ENCODE assay signal across 8 cellular contexts in the genomic region with DNA sequence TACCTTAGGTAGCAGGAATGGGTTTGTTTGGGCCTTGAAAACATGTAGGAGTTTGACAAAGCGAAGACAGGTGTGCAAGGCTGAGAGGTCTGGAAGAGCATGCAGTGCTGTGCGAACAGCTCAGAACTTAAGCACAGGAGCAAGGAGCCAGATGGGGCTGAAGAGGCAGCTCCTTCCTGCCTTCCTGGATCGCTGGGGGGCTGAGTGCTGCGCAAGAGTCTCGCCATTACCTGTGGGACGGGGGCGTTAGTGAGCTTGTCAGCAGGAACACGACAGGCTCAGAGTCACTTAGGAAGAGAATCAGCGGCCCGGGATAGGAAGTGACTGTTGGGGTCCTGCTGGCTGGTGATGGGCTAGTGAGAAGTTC. TPM values are rescaled to one million over a fixed set of nuclear protein-coding genes. Genes with fewer than 3 reads are reported as not detected.
DNase-seq lines count a peak whose midpoint lies in the region; ATAC-seq and TF ChIP-seq lines count a peak whose summit lies in the region.

No MANE protein-coding gene starts in this region.

- H3K4me2 ChIP-seq in mammary epithelial cell (ENCODE audit: insufficient read depth, low read depth, low read length), result peak overlapping the region; percentile 83

- peaks cover 13% of the 10 kb centered on the region for H3K4me1 ChIP-seq in mammary epithelial cell (ENCODE audit: insufficient read depth, low read length)
- peaks cover 0 to 4% of the 10 kb centered on the region in 2 donors for H3K4me1 ChIP-seq in lung (ENCODE audit: control insufficient read depth in 2 of 2, insufficient read depth in 2 of 2, low read length in 2 of 2)
- peaks cover 18 to 30% (median 22%) of the 10 kb centered on the region in 4 donors for H3K4me1 ChIP-seq in upper lobe of left lung

- in situ Hi-C loops in mammary epithelial cell (cut with MboI; ENCODE audit: low sequenced_read_pairs in 2 of 2), result loop anchor here in 1 of 2 donors (25.0 kb wide), 1 partner anchor 611 kb away; no protein-coding TSS in a partner anchor

- no peak for TF ChIP-seq POLR2A in upper lobe of left lung (IDR thresholded peaks at IDR 0.05)

- peak overlapping the region; percentile 90 for H2AFZ ChIP-seq in mammary epithelial cell (ENCODE audit: low read depth, low read length)

- BruUV-seq in mammary epithelial cell (replicated peaks; lab: Mats Ljungman, UMichigan), result no TSS peak

- WGBS in mammary epithelial cell (ENCODE audit: low coverage, missing lambda C conversion rate), result 26% methylated on average over 6 of the region's 10 CpGs
- 12 to 14% methylated on average over 10 of the region's 10 CpGs for WGBS in lung, 2 donors
- 9 to 13% methylated on average over 10 of the region's 10 CpGs for WGBS in upper lobe of left lung, 2 donors

- ATAC-seq in GM19043 (IDR thresholded peaks at IDR 0.05; ENCODE audit: low read depth, unreplicated experiment), result peak; percentile 20
- peak; percentile 7 for ATAC-seq in lung (ENCODE audit: insufficient read depth, low FRiP score)
- ATAC-seq in upper lobe of left lung (ENCODE audit: low FRiP score in 2 of 2), result no peak
- no peak for ATAC-seq in GM18519 (IDR thresholded peaks at IDR 0.05; ENCODE audit: low FRiP score, unreplicated experiment)
- no peak for ATAC-seq in GM18907 (IDR thresholded peaks at IDR 0.05; ENCODE audit: unreplicated experiment)
- no peak for ATAC-seq in HG03039 (IDR thresholded peaks at IDR 0.05; ENCODE audit: unreplicated experiment)

- H3K79me2 ChIP-seq in mammary epithelial cell (ENCODE audit: insufficient read depth, low read length), result peaks cover 38% of the 10 kb centered on the region

- H3K36me3 ChIP-seq in KOPT-K1 (ENCODE audit: insufficient read depth, low read length) (peaks cover 12% of the 10 kb centered on the region; the same call in 1 of the 2 replicates), mammary epithelial cell (ENCODE audit: insufficient read depth, low read length) (no peaks in the 10 kb centered on the region), lung (ENCODE audit: control insufficient read depth in 2 of 2, insufficient read depth in 2 of 2, low read length in 2 of 2) (no peaks in the 10 kb centered on the region), upper lobe of left lung (no peaks in the 10 kb centered on the region)

- no peaks in the 10 kb centered on the region for H4K20me1 ChIP-seq in mammary epithelial cell (ENCODE audit: insufficient read depth, low read length)

- H3K9me3 ChIP-seq in KOPT-K1 (ENCODE audit: insufficient read depth, low read length, poor library complexity, severe bottlenecking), result no peaks in the 10 kb centered on the region
- no peaks in the 10 kb centered on the region for H3K9me3 ChIP-seq in mammary epithelial cell (replicated peaks; ENCODE audit: insufficient read depth, low read length)
- H3K9me3 ChIP-seq in lung (ENCODE audit: control insufficient read depth in 2 of 2, insufficient read depth in 1 of 2, low read length in 1 of 2), result no peaks in the 10 kb centered on the region
- no peaks in the 10 kb centered on the region for H3K9me3 ChIP-seq in upper lobe of left lung

- CTCF ChIA-PET in mammary epithelial cell (lab: Charles Lee; ENCODE audit: low non-redundant PET), result interaction anchor here (0.8 kb wide), 1 partner anchor 447 kb away, joined by 4 read pairs; no protein-coding TSS in a partner anchor

- H3K9ac ChIP-seq in mammary epithelial cell (ENCODE audit: insufficient read depth, low read length), result peak overlapping the region; percentile 60

- TF ChIP-seq CTCF in mammary epithelial cell (conservative IDR thresholded peaks at IDR 0.05 in 1 of 2, IDR thresholded peaks at IDR 0.05 in 1 of 2; ENCODE audit: extremely low read depth in 1 of 2, insufficient read depth in 1 of 2, low read depth in 1 of 2, low read length in 2 of 2), result no peak
- no peak for TF ChIP-seq CTCF in lung (IDR thresholded peaks at IDR 0.05; ENCODE audit: control extremely low read depth, extremely low read depth)
- TF ChIP-seq CTCF in upper lobe of left lung (IDR thresholded peaks at IDR 0.05), result peak in 1 of 6 experiments; percentile 3

- no peak for TF ChIP-seq EP300 in upper lobe of left lung (IDR thresholded peaks at IDR 0.05)

- DNase-seq in mammary epithelial cell, result no peak
- DNase-seq in lung (ENCODE audit: low spot score), result no peak
- no peak for DNase-seq in upper lobe of left lung

- intact Hi-C loops in mammary epithelial cell (cut with micrococcal nuclease), result loop anchor here (5.0 kb wide), 2 partner anchors 346 to 621 kb away; a partner anchor contains a TSS

- dilution Hi-C loops in mammary epithelial cell (cut with HindIII; ENCODE audit: low sequenced_read_pairs), result no loop called here

- H3K27me3 ChIP-seq in mammary epithelial cell (ENCODE audit: insufficient read depth, low read length) (no peaks in the 10 kb centered on the region), lung (ENCODE audit: control insufficient read depth, insufficient read depth) (no peaks in the 10 kb centered on the region), upper lobe of left lung (no peaks in the 10 kb centered on the region)

- H3K27ac ChIP-seq in KOPT-K1 (ENCODE audit: low read depth, low read length, poor library complexity, severe bottlenecking), result peak overlapping the region; percentile 69
- peak overlapping the region; percentile 69 for H3K27ac ChIP-seq in mammary epithelial cell (ENCODE audit: insufficient read depth, low read depth, low read length)
- peak overlapping the region; percentile 76 to 93 for H3K27ac ChIP-seq in lung (ENCODE audit: low read depth in 1 of 2, low read length in 1 of 2)
- peak overlapping the region; percentile 77 to 89 (median 85) for H3K27ac ChIP-seq in upper lobe of left lung

- H3K4me3 ChIP-seq in mammary epithelial cell (replicated peaks in 1 of 3; ENCODE audit: insufficient read depth in 1 of 3, low read depth in 2 of 3, low read length in 3 of 3), result peak overlapping the region; percentile 73 to 90 (median 84)
- H3K4me3 ChIP-seq in lung, result peak overlapping the region; percentile 88
- peak overlapping the region; percentile 25 to 100 (median 88) for H3K4me3 ChIP-seq in upper lobe of left lung

RNA-seq across cellular contexts. Expression of a gene that starts 0.5 kb away (rescaled TPM):
- total RNA-seq in mammary epithelial cell (10 to 100 TPM in 1 of 2 donors, 1 to 10 TPM in 1; 4.3 to 10.1 TPM), lung (1 to 10 TPM; 3.5 to 9.9 TPM), upper lobe of left lung (1 to 10 TPM; 3.1 to 9.4 (median 8.1) TPM)
- polyA plus RNA-seq in mammary epithelial cell (8.7 TPM), lung (1 to 10 TPM; 7.3 to 8.2 TPM)
- 0.47 TPM for polyA minus RNA-seq in mammary epithelial cell

RNA-seq across cellular contexts. Expression of a gene that starts 9.2 kb away (rescaled TPM):
- total RNA-seq in mammary epithelial cell, result 10 to 100 TPM; 12.2 to 14.3 TPM
- polyA plus RNA-seq in mammary epithelial cell, result 14.1 TPM
- 12.0 TPM for polyA minus RNA-seq in mammary epithelial cell
- total RNA-seq in lung, result 1 to 10 TPM; 3.7 to 6.6 TPM
- polyA plus RNA-seq in lung, result 1 to 10 TPM; 4.8 to 9.1 TPM
- total RNA-seq in upper lobe of left lung, result 1 to 10 TPM; 3.6 to 7.5 (median 4.9) TPM

RNA-seq across cellular contexts. Expression of a gene that starts 56.2 kb away (rescaled TPM):
- total RNA-seq in mammary epithelial cell (10 to 100 TPM; 44.2 to 81.9 TPM), lung (10 to 100 TPM; 71.9 to 86.7 TPM), upper lobe of left lung (100 to 1,000 TPM in 1 of 6 donors, 10 to 100 TPM in 5; 36.8 to 101 (median 70.0) TPM)
- polyA plus RNA-seq in mammary epithelial cell (57.8 TPM), lung (10 to 100 TPM; 40.0 to 45.1 TPM)
- polyA minus RNA-seq in mammary epithelial cell, result 152 TPM

Comparison
In these comparisons a context has a peak if more than half of its experiments do, and no peak if none do; other contexts are left out.
1. ATAC-seq: peak in GM19043 (single experiment) and lung (single experiment); none in upper lobe of left lung (0 of 2), GM18519 (single experiment), GM18907 (single experiment) and HG03039 (single experiment).
2. Peak in every context shown above with its lines, with median percentiles within 50 percentile points of each other: H3K27ac ChIP-seq and H3K4me3 ChIP-seq.